In genomic region chr17:15171433-15172047, GRCh38 we compare ENCODE assay signal across 9 cellular contexts.
DNase-seq lines count a peak whose midpoint lies in the region; ATAC-seq, FAIRE-seq and TF ChIP-seq lines count a peak whose summit lies in the region.
"Had no signal": no experiment of that assay in that cellular context is flagged by ENCODE, and none has a peak within 500 bp of the region (broad histone marks: within the 10 kb centered on the region; RNA-seq: fewer than 3 reads in every experiment).

No MANE protein-coding gene starts in this region.

- no peaks in the 10 kb centered on the region for H3K9me3 ChIP-seq in IMR-90 (ENCODE audit: control insufficient read depth, insufficient read depth, low read length)
- H3K9me3 ChIP-seq in fibroblast of lung (ENCODE audit: control insufficient read depth, insufficient read depth, low read depth, low read length): no peaks in the 10 kb centered on the region
- no peaks in the 10 kb centered on the region for H3K9me3 ChIP-seq in upper lobe of right lung

- TF ChIP-seq POLR2A in IMR-90 (IDR thresholded peaks at IDR 0.05; ENCODE audit: low read depth, low read length): no peak

- no peaks in the 10 kb centered on the region for H3K79me2 ChIP-seq in fibroblast of lung (ENCODE audit: control insufficient read depth, insufficient read depth, low read length)

- H3K4ac ChIP-seq in IMR-90 (ENCODE audit: low read depth, low read length): no peak overlapping the region

- WGBS in IMR-90 (ENCODE audit: extremely low coverage in 2 of 2, insufficient read length in 1 of 2), 2 experiments: 38% methylated on average over 2 of the region's 7 CpGs; no CpG with 5 or more reads in 1 of the 2 experiments

- H3K27me3 Mint-ChIP-seq in natural killer cell (ENCODE audit: low read depth in 2 of 2): peaks cover 7 to 20% of the 10 kb centered on the region in 2 donors
- H3K27me3 Mint-ChIP-seq in effector memory CD8-positive, alpha-beta T cell: peaks cover 31 to 39% of the 10 kb centered on the region in 2 donors

- H4K91ac ChIP-seq in IMR-90 (ENCODE audit: insufficient read depth, low read depth, low read length): no peak overlapping the region

- H2BK20ac ChIP-seq in IMR-90 (ENCODE audit: low read depth, low read length): no peak overlapping the region

- no TSS peak for BruUV-seq in IMR-90 (replicated peaks; lab: Mats Ljungman, UMichigan)

- H3K4me3 ChIP-seq in IMR-90 (ENCODE audit: insufficient read depth, low read depth, low read length) (no peak overlapping the region), WI38 (ENCODE audit: low read depth, low read length) (no peak overlapping the region), fibroblast of lung (replicated peaks in 1 of 4; ENCODE audit: control extremely low read depth in 1 of 4, insufficient read depth in 1 of 4, low read depth in 3 of 4, low read length in 4 of 4) (no peak overlapping the region), upper lobe of right lung (no peak overlapping the region)

- no peak overlapping the region for H3K4me3 Mint-ChIP-seq in natural killer cell
- no peak overlapping the region for H3K4me3 Mint-ChIP-seq in effector memory CD8-positive, alpha-beta T cell
- H3K4me3 Mint-ChIP-seq: naive thymus-derived CD8-positive, alpha-beta T cell had no signal

- no peak overlapping the region for H2AK9ac ChIP-seq in IMR-90 (replicated peaks; ENCODE audit: low read depth, low read length, poor library complexity)

- intact Hi-C loops in IMR-90 (cut with micrococcal nuclease): loop anchor here (5.0 kb wide), 2 partner anchors 869 to 1574 kb away; partner anchors contain the start of gene HS3ST3B1
- intact Hi-C loops in natural killer cell (cut with micrococcal nuclease): no loop called here
- intact Hi-C loops in upper lobe of right lung (cut with DNase I): no loop called here

- no peak overlapping the region for H3K27ac ChIP-seq in IMR-90 (ENCODE audit: insufficient read depth, low read length)
- no peak overlapping the region for H3K27ac ChIP-seq in fibroblast of lung (ENCODE audit: insufficient read depth, low read length)
- no peak overlapping the region for H3K27ac ChIP-seq in upper lobe of right lung

- no peak overlapping the region for H3K27ac Mint-ChIP-seq in natural killer cell
- no peak overlapping the region for H3K27ac Mint-ChIP-seq in effector memory CD8-positive, alpha-beta T cell
- H3K27ac Mint-ChIP-seq: naive thymus-derived CD8-positive, alpha-beta T cell had no signal

- H2AK5ac ChIP-seq in IMR-90 (ENCODE audit: low read depth, low read length): no peak overlapping the region

- H3K4me2 ChIP-seq in IMR-90 (ENCODE audit: low read depth, low read length) (no peak overlapping the region), fibroblast of lung (ENCODE audit: extremely low read depth, insufficient read depth, low read length) (no peak overlapping the region)

- no peak overlapping the region for H2BK15ac ChIP-seq in IMR-90 (ENCODE audit: low read depth, low read length)

- H4K5ac ChIP-seq in IMR-90 (ENCODE audit: low read depth, low read length): no peak overlapping the region

- DNase-seq in IMR-90 (peak; percentile 75), fibroblast of lung (ENCODE audit: low read depth in 2 of 2) (peak; percentile 60 to 78), natural killer cell (no peak), upper lobe of right lung (peak; percentile 80)
- DNase-seq in effector memory CD8-positive, alpha-beta T cell: no peak

- H4K20me1 ChIP-seq in IMR-90 (ENCODE audit: insufficient read depth, low read length): no peaks in the 10 kb centered on the region
- H4K20me1 ChIP-seq in fibroblast of lung (ENCODE audit: control insufficient read depth, extremely low read depth, insufficient read depth, low read length): no peaks in the 10 kb centered on the region

- H3K56ac ChIP-seq in IMR-90 (ENCODE audit: extremely low read depth, insufficient read depth, low read length): no peak overlapping the region

- H3K9me3 Mint-ChIP-seq in natural killer cell: no peaks in the 10 kb centered on the region
- H3K9me3 Mint-ChIP-seq in effector memory CD8-positive, alpha-beta T cell: no peaks in the 10 kb centered on the region
- H3K9me3 Mint-ChIP-seq: naive thymus-derived CD8-positive, alpha-beta T cell had no signal

- H3K9ac ChIP-seq in IMR-90 (ENCODE audit: low read depth, low read length): peak overlapping the region; percentile 25; the same call in 1 of the 2 replicates
- H3K9ac ChIP-seq in fibroblast of lung (ENCODE audit: insufficient read depth, low read length): no peak overlapping the region

- no peaks in the 10 kb centered on the region for H3K4me1 ChIP-seq in IMR-90 (ENCODE audit: control insufficient read depth, insufficient read depth, low read length)
- no peaks in the 10 kb centered on the region for H3K4me1 ChIP-seq in fibroblast of lung (ENCODE audit: control insufficient read depth, extremely low read depth, insufficient read depth, low read length)
- H3K4me1 ChIP-seq in upper lobe of right lung: no peaks in the 10 kb centered on the region

- H3K36me3 ChIP-seq in IMR-90 (ENCODE audit: control insufficient read depth, insufficient read depth, low read length): no peaks in the 10 kb centered on the region
- no peaks in the 10 kb centered on the region for H3K36me3 ChIP-seq in fibroblast of lung (ENCODE audit: control insufficient read depth, insufficient read depth, low read length)
- H3K36me3 ChIP-seq in upper lobe of right lung: no peaks in the 10 kb centered on the region

- peak; percentile 85 for TF ChIP-seq RAD21 in IMR-90 (IDR thresholded peaks at IDR 0.05; ENCODE audit: low read length)

- no peak overlapping the region for H2BK120ac ChIP-seq in IMR-90 (ENCODE audit: low read depth, low read length)

- H3K36me3 Mint-ChIP-seq in natural killer cell: no peaks in the 10 kb centered on the region
- H3K36me3 Mint-ChIP-seq in effector memory CD8-positive, alpha-beta T cell (ENCODE audit: insufficient read depth): no peaks in the 10 kb centered on the region
- H3K36me3 Mint-ChIP-seq: naive thymus-derived CD8-positive, alpha-beta T cell had no signal

- in situ Hi-C loops in IMR-90 (cut with MboI; ENCODE audit: low sequenced_read_pairs): no loop called here

- CTCF ChIA-PET in IMR-90 (lab: Yijun Ruan, JAX): interaction anchor here (0.6 to 1.1 kb wide), 4 partner anchors 15 to 968 kb away, joined by 3 read pairs; no protein-coding TSS in a partner anchor

- no peaks in the 10 kb centered on the region for H3K79me1 ChIP-seq in IMR-90 (ENCODE audit: low read depth in 1 of 2, low read length in 2 of 2)

- FAIRE-seq in A204.1 (lab: Jason Lieb, UNC): peak; percentile 61

- H2BK5ac ChIP-seq in IMR-90 (ENCODE audit: low read depth, low read length, poor library complexity, severe bottlenecking): no peak overlapping the region

- no peak overlapping the region for H3K23ac ChIP-seq in IMR-90 (ENCODE audit: low read depth, low read length)

- POLR2A ChIA-PET in IMR-90 (lab: Charles Lee; ENCODE audit: unreplicated experiment): no interaction called here

- dilution Hi-C loops in IMR-90 (cut with HindIII; ENCODE audit: low sequenced_read_pairs, unreplicated experiment): no loop called here

- no peaks in the 10 kb centered on the region for H3K9me1 ChIP-seq in IMR-90 (ENCODE audit: insufficient read depth, low read length)

- H3K27me3 ChIP-seq in IMR-90 (ENCODE audit: control insufficient read depth, insufficient read depth, low read length) (peaks cover 7% of the 10 kb centered on the region), fibroblast of lung (ENCODE audit: control insufficient read depth, insufficient read depth, low read length) (no peaks in the 10 kb centered on the region), upper lobe of right lung (no peaks in the 10 kb centered on the region)

- H2AFZ ChIP-seq in IMR-90 (replicated peaks; ENCODE audit: low read length, poor library complexity) (peak overlapping the region; percentile 35), fibroblast of lung (ENCODE audit: low read length) (no peak overlapping the region)

- no peak overlapping the region for H4K8ac ChIP-seq in IMR-90 (ENCODE audit: low read depth in 2 of 2, low read length in 2 of 2)

- no peaks in the 10 kb centered on the region for H3K4me1 Mint-ChIP-seq in natural killer cell
- no peaks in the 10 kb centered on the region for H3K4me1 Mint-ChIP-seq in effector memory CD8-positive, alpha-beta T cell (ENCODE audit: low read depth in 2 of 2)
- H3K4me1 Mint-ChIP-seq: naive thymus-derived CD8-positive, alpha-beta T cell had no signal

- no peak overlapping the region for H3K18ac ChIP-seq in IMR-90 (ENCODE audit: low read depth, low read length)

- ATAC-seq in IMR-90 (ENCODE audit: low read depth): peak; percentile 100
- peak in 1 of 3 donors; percentile 56 for ATAC-seq in natural killer cell
- peak; percentile 94 for ATAC-seq in upper lobe of right lung
- no peak for ATAC-seq in effector memory CD8-positive, alpha-beta T cell (replicated peaks)
- ATAC-seq: naive thymus-derived CD8-positive, alpha-beta T cell had no signal

- H3K14ac ChIP-seq in IMR-90 (replicated peaks; ENCODE audit: low read depth, low read length): no peak overlapping the region

- TF ChIP-seq CTCF in GM12872 (IDR thresholded peaks at IDR 0.05; ENCODE audit: insufficient read depth, low read depth, low read length) (peak; percentile 67), IMR-90 (conservative IDR thresholded peaks at IDR 0.05; ENCODE audit: low read depth, low read length) (peak; percentile 80), WI38 (IDR thresholded peaks at IDR 0.05; ENCODE audit: low read depth, low read length) (peak; percentile 98), fibroblast of lung (conservative IDR thresholded peaks at IDR 0.05 in 1 of 2, IDR thresholded peaks at IDR 0.05 in 1 of 2; ENCODE audit: low read depth in 1 of 2, low read length in 2 of 2) (peak; percentile 97 to 99), natural killer cell (IDR thresholded peaks at IDR 0.05) (peak; percentile 31), upper lobe of right lung (IDR thresholded peaks at IDR 0.05) (peak; percentile 78)

TF ChIP-seq in IMR-90, 13 proteins besides CTCF, POLR2A, EP300 and RAD21:
- TF ChIP-seq MAFK (IDR thresholded peaks at IDR 0.05; ENCODE audit: low read depth, low read length) (no peak), SMC3 (IDR thresholded peaks at IDR 0.05; ENCODE audit: low read depth, low read length) (peak; percentile 68)

Comparison
In these comparisons a context has a peak if more than half of its experiments do, and no peak if none do; other contexts are left out.
1. CTCF ChIP-seq: peak in every context shown above with its lines; median percentile 98 in WI38; 98 in fibroblast of lung; 80 in IMR-90; 78 in upper lobe of right lung; 67 in GM12872; 31 in natural killer cell.
2. DNase-seq: peak in IMR-90 (single experiment), fibroblast of lung (2 of 2) and upper lobe of right lung (single experiment); none in natural killer cell (single experiment) and effector memory CD8-positive, alpha-beta T cell (0 of 3).